ENCODE assay signal across 16 cellular contexts in genomic region chr15:62697636-62698035, GRCh38.
DNase-seq lines count a peak whose midpoint lies in the region; ATAC-seq, FAIRE-seq and TF ChIP-seq lines count a peak whose summit lies in the region.
"Had no signal": no experiment of that assay in that cellular context is flagged by ENCODE, and none has a peak within 500 bp of the region (broad histone marks: within the 10 kb centered on the region; RNA-seq: fewer than 3 reads in every experiment).

No MANE protein-coding gene starts in this region.

- H3K36me3 ChIP-seq in IMR-90 (ENCODE audit: control insufficient read depth, insufficient read depth, low read length) (peaks cover 46% of the 10 kb centered on the region), hepatocyte (replicated peaks; ENCODE audit: insufficient read depth, low read depth) (no peaks in the 10 kb centered on the region)

- BruUV-seq in IMR-90 (replicated peaks; lab: Mats Ljungman, UMichigan), result no TSS peak

- TF ChIP-seq POLR2A in H54 (IDR thresholded peaks at IDR 0.05; ENCODE audit: low read depth, low read length), result 0 out of 2 replicates have a peak, but pooled peaks have one; percentile 9
- no peak for TF ChIP-seq POLR2A in IMR-90 (IDR thresholded peaks at IDR 0.05; ENCODE audit: low read depth, low read length)

- no peak overlapping the region for H2BK120ac ChIP-seq in IMR-90 (ENCODE audit: low read depth, low read length)

- no peaks in the 10 kb centered on the region for H3K79me1 ChIP-seq in IMR-90 (ENCODE audit: low read depth in 1 of 2, low read length in 2 of 2)

- H2AK5ac ChIP-seq in IMR-90 (ENCODE audit: low read depth, low read length), result no peak overlapping the region

- peak overlapping the region; percentile 13 for H2AK9ac ChIP-seq in IMR-90 (replicated peaks; ENCODE audit: low read depth, low read length, poor library complexity)

- H2AFZ ChIP-seq in IMR-90 (replicated peaks; ENCODE audit: low read length, poor library complexity), result no peak overlapping the region
- no peak overlapping the region for H2AFZ ChIP-seq in hepatocyte

- H3K9me1 ChIP-seq in IMR-90 (ENCODE audit: insufficient read depth, low read length), result peaks cover 9% of the 10 kb centered on the region; the same call in 1 of the 2 replicates

- no peak for TF ChIP-seq RAD21 in IMR-90 (IDR thresholded peaks at IDR 0.05; ENCODE audit: low read length)

- intact Hi-C loops in IMR-90 (cut with micrococcal nuclease), result no loop called here

- no peak overlapping the region for H2BK15ac ChIP-seq in IMR-90 (ENCODE audit: low read depth, low read length)

- no peak overlapping the region for H4K8ac ChIP-seq in IMR-90 (ENCODE audit: low read depth in 2 of 2, low read length in 2 of 2)

- H2BK20ac ChIP-seq in IMR-90 (ENCODE audit: low read depth, low read length), result no peak overlapping the region

- no peak overlapping the region for H3K9ac ChIP-seq in IMR-90 (ENCODE audit: low read depth, low read length)

- no peaks in the 10 kb centered on the region for H3K27me3 ChIP-seq in IMR-90 (ENCODE audit: control insufficient read depth, insufficient read depth, low read length)
- H3K27me3 ChIP-seq in hepatocyte, result no peaks in the 10 kb centered on the region

- no peak overlapping the region for H2BK5ac ChIP-seq in IMR-90 (ENCODE audit: low read depth, low read length, poor library complexity, severe bottlenecking)

- DNase-seq in H54 (ENCODE audit: insufficient read length, low spot score), result no peak
- DNase-seq in IMR-90, result no peak
- DNase-seq in mesenteric fat pad (ENCODE audit: low spot score), result peak; percentile 86
- DNase-seq in hepatocyte (ENCODE audit: low spot score), result no peak
- DNase-seq: C1 segment of cervical spinal cord; Calu3; CD4-positive, alpha-beta memory T cell; COR-L47; DMS53; EL; GDM1; HCEC 1CT had no signal

- H3K79me2 ChIP-seq in hepatocyte, result no peaks in the 10 kb centered on the region

- no peak overlapping the region for H4K5ac ChIP-seq in IMR-90 (ENCODE audit: low read depth, low read length)

- no peak overlapping the region for H3K14ac ChIP-seq in IMR-90 (replicated peaks; ENCODE audit: low read depth, low read length)

- POLR2A ChIA-PET in IMR-90 (lab: Charles Lee; ENCODE audit: unreplicated experiment), result no interaction called here

- TF ChIP-seq CTCF in IMR-90 (conservative IDR thresholded peaks at IDR 0.05; ENCODE audit: low read depth, low read length), result no peak
- no peak for TF ChIP-seq CTCF in hepatocyte (IDR thresholded peaks at IDR 0.05; ENCODE audit: poor library complexity)

- H3K4me2 ChIP-seq in IMR-90 (ENCODE audit: low read depth, low read length) (no peak overlapping the region), hepatocyte (no peak overlapping the region)

- in situ Hi-C loops in IMR-90 (cut with MboI; ENCODE audit: low sequenced_read_pairs), result no loop called here

- H3K18ac ChIP-seq in IMR-90 (ENCODE audit: low read depth, low read length), result no peak overlapping the region

- H3K27ac ChIP-seq in IMR-90 (ENCODE audit: insufficient read depth, low read length) (no peak overlapping the region), hepatocyte (no peak overlapping the region)

- H3K56ac ChIP-seq in IMR-90 (ENCODE audit: extremely low read depth, insufficient read depth, low read length), result no peak overlapping the region

- H3K9me2 ChIP-seq in hepatocyte (replicated peaks; ENCODE audit: insufficient read depth), result no peaks in the 10 kb centered on the region

- 96% methylated on average over 15 of the region's 23 CpGs; no CpG with 5 or more reads in 1 of the 2 experiments for WGBS in IMR-90 (ENCODE audit: extremely low coverage in 2 of 2, insufficient read length in 1 of 2), 2 experiments
- WGBS in hepatocyte (ENCODE audit: low lambda C conversion rate, missing lambda C conversion rate), result 94% methylated on average over 22 of the region's 23 CpGs

- peaks cover 2% of the 10 kb centered on the region; the same call in 1 of the 2 replicates for H3K4me1 ChIP-seq in IMR-90 (ENCODE audit: control insufficient read depth, insufficient read depth, low read length)
- no peaks in the 10 kb centered on the region for H3K4me1 ChIP-seq in hepatocyte (ENCODE audit: insufficient read depth)

- no peak overlapping the region for H4K91ac ChIP-seq in IMR-90 (ENCODE audit: insufficient read depth, low read depth, low read length)

- ATAC-seq in IMR-90 (ENCODE audit: low read depth) (no peak), HG02798 (IDR thresholded peaks at IDR 0.05; ENCODE audit: poor library complexity, unreplicated experiment) (no peak)
- ATAC-seq in activated CD4-positive, CD25-positive, alpha-beta regulatory T cell treated with anti-CD3 and anti-CD28 coated beads, Interleukin-2, amount 50 U/mL, for 24 hours, result no peak
- ATAC-seq: GM12878 had no signal

- H3K9me3 ChIP-seq in IMR-90 (ENCODE audit: control insufficient read depth, insufficient read depth, low read length), result no peaks in the 10 kb centered on the region
- H3K9me3 ChIP-seq in hepatocyte (ENCODE audit: low read depth), result no peaks in the 10 kb centered on the region

- H3K23ac ChIP-seq in IMR-90 (ENCODE audit: low read depth, low read length), result no peak overlapping the region

- CTCF ChIA-PET in IMR-90 (lab: Yijun Ruan, JAX), result no interaction called here

- H4K20me1 ChIP-seq in IMR-90 (ENCODE audit: insufficient read depth, low read length) (no peaks in the 10 kb centered on the region), hepatocyte (ENCODE audit: insufficient read depth, poor library complexity, severe bottlenecking) (no peaks in the 10 kb centered on the region)

- dilution Hi-C loops in IMR-90 (cut with HindIII; ENCODE audit: low sequenced_read_pairs, unreplicated experiment), result no loop called here

- H3K4me3 ChIP-seq in IMR-90 (ENCODE audit: insufficient read depth, low read depth, low read length) (no peak overlapping the region), hepatocyte (no peak overlapping the region)
- H3K4me3 ChIP-seq: GM12878 had no signal

- no peak overlapping the region for H3K4ac ChIP-seq in IMR-90 (ENCODE audit: low read depth, low read length)

- FAIRE-seq in H54 (lab: Jason Lieb, UNC), result no peak
- FAIRE-seq: GM12878, H1 had no signal

TF ChIP-seq in IMR-90, 13 proteins besides CTCF, POLR2A, EP300 and RAD21:
- no peak for TF ChIP-seq NFE2L2 (IDR thresholded peaks at IDR 0.05; ENCODE audit: low read depth, low read length)
- TF ChIP-seq MXI1 (IDR thresholded peaks at IDR 0.05; ENCODE audit: borderline replicate concordance, low read depth, low read length), result no peak
- TF ChIP-seq RCOR1 (IDR thresholded peaks at IDR 0.05; ENCODE audit: insufficient replicate concordance, low read length), result no peak
- TF ChIP-seq FOS (IDR thresholded peaks at IDR 0.05; ENCODE audit: low read depth, low read length), result no peak
- TF ChIP-seq MAFK (IDR thresholded peaks at IDR 0.05; ENCODE audit: low read depth, low read length), result no peak
- no peak for TF ChIP-seq ELK1 (IDR thresholded peaks at IDR 0.05; ENCODE audit: borderline replicate concordance, low read depth, low read length)
- TF ChIP-seq BHLHE40 (IDR thresholded peaks at IDR 0.05; ENCODE audit: low read depth, low read length), result no peak
- TF ChIP-seq MAZ (IDR thresholded peaks at IDR 0.05; ENCODE audit: borderline replicate concordance, low read depth, low read length), result no peak
- no peak for TF ChIP-seq USF2 (IDR thresholded peaks at IDR 0.05; ENCODE audit: low read depth, low read length)
- TF ChIP-seq SMC3 (IDR thresholded peaks at IDR 0.05; ENCODE audit: low read depth, low read length), result no peak
- TF ChIP-seq CHD1 (IDR thresholded peaks at IDR 0.05; ENCODE audit: low read depth, low read length), result no peak
- no peak for TF ChIP-seq RFX5 (IDR thresholded peaks at IDR 0.05; ENCODE audit: low read depth, low read length)
- no peak for TF ChIP-seq CEBPB (IDR thresholded peaks at IDR 0.05; ENCODE audit: low read depth, low read length)
